In genomic region chr6:121590438-121590837, GRCh38 we compare ENCODE assay signal across 25 cellular contexts.
A peak's percentile ranks its signal among the peaks of the same experiment; 100 is the strongest.
DNase-seq lines count a peak whose midpoint lies in the region; ATAC-seq, FAIRE-seq and TF ChIP-seq lines count a peak whose summit lies in the region.
"Had no signal": no experiment of that assay in that cellular context is flagged by ENCODE, and none has a peak within 500 bp of the region (broad histone marks: within the 10 kb centered on the region; RNA-seq: fewer than 3 reads in every experiment).

No MANE protein-coding gene starts in this region.

- H3K9me3 Mint-ChIP-seq in activated CD4-positive, alpha-beta T cell treated with anti-CD3 and anti-CD28 coated beads, Interleukin-2, amount 10 ng/mL, durations not matched to agents 7 days and 5 days, result no peaks in the 10 kb centered on the region
- H3K9me3 Mint-ChIP-seq: activated CD8-positive, alpha-beta T cell treated with anti-CD3 and anti-CD28 coated beads for 36 hours; CD8-positive, alpha-beta T cell; T-cell had no signal

- POLR2A ChIA-PET in activated CD4-positive, alpha-beta T cell treated with anti-CD3 and anti-CD28 coated beads, Interleukin-2, amount 10 ng/mL, durations not matched to agents 7 days and 5 days (lab: Charles Lee), result no interaction called here

- CTCF ChIA-PET in activated CD4-positive, alpha-beta T cell treated with anti-CD3 and anti-CD28 coated beads, Interleukin-2, amount 10 ng/mL, durations not matched to agents 7 days and 5 days (lab: Charles Lee), result no interaction called here

- H3K4me1 Mint-ChIP-seq in activated CD4-positive, alpha-beta T cell treated with anti-CD3 and anti-CD28 coated beads, Interleukin-2, amount 10 ng/mL, durations not matched to agents 7 days and 5 days, result no peaks in the 10 kb centered on the region
- H3K4me1 Mint-ChIP-seq: activated naive CD8-positive, alpha-beta T cell treated with anti-CD3 and anti-CD28 coated beads, Interleukin-2, amount 10 ng/mL, durations not matched to agents 7 days and 5 days; T-cell had no signal

- no peak overlapping the region for H3K4me3 Mint-ChIP-seq in activated CD4-positive, alpha-beta T cell treated with anti-CD3 and anti-CD28 coated beads, Interleukin-2, amount 10 ng/mL, durations not matched to agents 7 days and 5 days
- H3K4me3 Mint-ChIP-seq: activated CD8-positive, alpha-beta T cell treated with anti-CD3 and anti-CD28 coated beads for 36 hours; activated naive CD8-positive, alpha-beta T cell treated with anti-CD3 and anti-CD28 coated beads, Interleukin-2, amount 10 ng/mL, durations not matched to agents 7 days and 5 days; CD8-positive, alpha-beta T cell; T-cell had no signal

- ATAC-seq in HG03439 (IDR thresholded peaks at IDR 0.05; ENCODE audit: unreplicated experiment), result no peak
- ATAC-seq: activated CD8-positive, alpha-beta T cell treated with anti-CD3 and anti-CD28 coated beads for 36 hours; CD8-positive, alpha-beta T cell; right lobe of liver; T-cell had no signal

- no peaks in the 10 kb centered on the region for H3K36me3 ChIP-seq in bronchial epithelial cell (ENCODE audit: control insufficient read depth, insufficient read depth, low read length)
- H3K36me3 ChIP-seq: heart right ventricle, right lobe of liver had no signal

- H3K27me3 ChIP-seq in bronchial epithelial cell (ENCODE audit: control insufficient read depth, insufficient read depth, low read length), result no peaks in the 10 kb centered on the region
- H3K27me3 ChIP-seq: heart right ventricle, right lobe of liver had no signal

- H3K36me3 Mint-ChIP-seq in activated CD4-positive, alpha-beta T cell treated with anti-CD3 and anti-CD28 coated beads, Interleukin-2, amount 10 ng/mL, durations not matched to agents 7 days and 5 days (ENCODE audit: low read depth), result no peaks in the 10 kb centered on the region
- H3K36me3 Mint-ChIP-seq: activated naive CD8-positive, alpha-beta T cell treated with anti-CD3 and anti-CD28 coated beads, Interleukin-2, amount 10 ng/mL, durations not matched to agents 7 days and 5 days; CD8-positive, alpha-beta T cell; T-cell had no signal

- H3K4me3 ChIP-seq in bronchial epithelial cell (ENCODE audit: low read depth, low read length) (no peak overlapping the region), fibroblast of the aortic adventitia (ENCODE audit: low read depth, low read length) (no peak overlapping the region)
- H3K4me3 ChIP-seq: heart right ventricle, right lobe of liver had no signal

- no peak for TF ChIP-seq CTCF in bronchial epithelial cell (IDR thresholded peaks at IDR 0.05; ENCODE audit: insufficient read depth, low read length, severe bottlenecking)
- no peak for TF ChIP-seq CTCF in fibroblast of the aortic adventitia (IDR thresholded peaks at IDR 0.05; ENCODE audit: insufficient read depth, low read length)

- no peaks in the 10 kb centered on the region for H3K27me3 Mint-ChIP-seq in activated CD4-positive, alpha-beta T cell treated with anti-CD3 and anti-CD28 coated beads, Interleukin-2, amount 10 ng/mL, durations not matched to agents 7 days and 5 days
- H3K27me3 Mint-ChIP-seq: activated CD8-positive, alpha-beta T cell treated with anti-CD3 and anti-CD28 coated beads for 36 hours; activated naive CD8-positive, alpha-beta T cell treated with anti-CD3 and anti-CD28 coated beads, Interleukin-2, amount 10 ng/mL, durations not matched to agents 7 days and 5 days; T-cell had no signal

- DNase-seq in SIG-M5 treated with dmso at 0.1 percent for 504 hours (lab: John Stamatoyannopoulos, UW; ENCODE audit: unreplicated experiment), result peak; percentile 26
- DNase-seq in SIG-M5 (lab: John Stamatoyannopoulos, UW), result no peak
- peak; percentile 17 for DNase-seq in bronchial epithelial cell (ENCODE audit: low read depth)
- peak; percentile 71 for DNase-seq in fibroblast of the aortic adventitia (ENCODE audit: low read depth)
- no peak for DNase-seq in activated CD4-positive, alpha-beta T cell treated with anti-CD3 and anti-CD28 coated beads, Interleukin-2, amount 10 ng/mL, durations not matched to agents 7 days and 5 days
- no peak for DNase-seq in T-helper 2 cell
- no peak for DNase-seq in NCI-H128 (lab: John Stamatoyannopoulos, UW; ENCODE audit: unreplicated experiment)
- DNase-seq: activated CD4-positive, CD25-positive, alpha-beta regulatory T cell treated with anti-CD3 and anti-CD28 coated beads, Interleukin-2, amount 50 U/mL, for 72 hours; activated CD8-positive, alpha-beta T cell treated with anti-CD3 and anti-CD28 coated beads for 36 hours; activated effector memory CD4-positive, alpha-beta T cell treated with anti-CD3 and anti-CD28 coated beads, Interleukin-2, amount 50 U/mL, for 16 hours; activated naive CD8-positive, alpha-beta T cell treated with anti-CD3 and anti-CD28 coated beads, Interleukin-2, amount 10 ng/mL, durations not matched to agents 7 days and 5 days; CD8-positive, alpha-beta T cell; EL; foreskin melanocyte; heart right ventricle; NCI-H1105; NCI-H2029; NCI-H69; right lobe of liver; stimulated activated naive CD4-positive, alpha-beta T cell; T-cell had no signal

- no peak for FAIRE-seq in bronchial epithelial cell (lab: Jason Lieb, UNC)
- FAIRE-seq: endothelial cell of umbilical vein, GM12892, RCC 7860 had no signal

- no peak overlapping the region for H3K27ac Mint-ChIP-seq in activated CD4-positive, alpha-beta T cell treated with anti-CD3 and anti-CD28 coated beads, Interleukin-2, amount 10 ng/mL, durations not matched to agents 7 days and 5 days
- H3K27ac Mint-ChIP-seq: activated CD8-positive, alpha-beta T cell treated with anti-CD3 and anti-CD28 coated beads for 36 hours; activated naive CD8-positive, alpha-beta T cell treated with anti-CD3 and anti-CD28 coated beads, Interleukin-2, amount 10 ng/mL, durations not matched to agents 7 days and 5 days; CD8-positive, alpha-beta T cell; T-cell had no signal

Comparison
In these comparisons a context has a peak if more than half of its experiments do, and no peak if none do; other contexts are left out.
1. DNase-seq: peak in SIG-M5 treated with dmso at 0.1 percent for 504 hours (single experiment), bronchial epithelial cell (single experiment) and fibroblast of the aortic adventitia (single experiment); none in SIG-M5 (single experiment), activated CD4-positive, alpha-beta T cell treated with anti-CD3 and anti-CD28 coated beads, Interleukin-2, amount 10 ng/mL, durations not matched to agents 7 days and 5 days (single experiment), T-helper 2 cell (0 of 5) and NCI-H128 (single experiment).